20 cellular contexts compared by ENCODE assay signal in genomic region chr11:7574491-7575129, GRCh38.
DNase-seq lines count a peak whose midpoint lies in the region; ATAC-seq and TF ChIP-seq lines count a peak whose summit lies in the region.
"Had no signal": no experiment of that assay in that cellular context is flagged by ENCODE, and none has a peak within 500 bp of the region (broad histone marks: within the 10 kb centered on the region; RNA-seq: fewer than 3 reads in every experiment).

No MANE protein-coding gene starts in this region.

- peak overlapping the region; percentile 81 for H3K4me2 ChIP-seq in hepatocyte

- H3K9me3 Mint-ChIP-seq in nephron progenitor cell = no peaks in the 10 kb centered on the region
- H3K9me3 Mint-ChIP-seq: activated naive CD8-positive, alpha-beta T cell treated with anti-CD3 and anti-CD28 coated beads, Interleukin-2, amount 50 U/mL, for 24 hours; naive thymus-derived CD8-positive, alpha-beta T cell had no signal

- no peak for ATAC-seq in HG03025 (IDR thresholded peaks at IDR 0.05; ENCODE audit: low FRiP score, unreplicated experiment)
- ATAC-seq: activated naive CD8-positive, alpha-beta T cell treated with anti-CD3 and anti-CD28 coated beads, Interleukin-2, amount 50 U/mL, for 24 hours; naive thymus-derived CD8-positive, alpha-beta T cell had no signal

- DNase-seq in NCI-H226 = peak; percentile 24
- DNase-seq in hepatocyte (ENCODE audit: low spot score) = no peak
- no peak for DNase-seq in nephron progenitor cell
- no peak for DNase-seq in transverse colon
- DNase-seq in GM10266 (ENCODE audit: extremely low spot score) = no peak
- no peak for DNase-seq in OCI-M2 (lab: John Stamatoyannopoulos, UW; ENCODE audit: unreplicated experiment)
- DNase-seq: activated CD4-positive, CD25-positive, alpha-beta regulatory T cell; activated naive CD8-positive, alpha-beta T cell treated with anti-CD3 and anti-CD28 coated beads, Interleukin-2, amount 50 U/mL, for 24 hours; GDM1; hippocampal formation; MV-4-11; naive thymus-derived CD8-positive, alpha-beta T cell; NCI-H2029 treated with DMSO at 0.1 percent for 48 hours; NCI-H510A treated with DMSO at 0.1 percent for 48 hours; retina; SJCRH30; stimulated activated naive CD4-positive, alpha-beta T cell treated with Interleukin-2 at 50 U/mL for 16 hours; T-helper 2 cell had no signal

- TF ChIP-seq CTCF in hepatocyte (IDR thresholded peaks at IDR 0.05; ENCODE audit: poor library complexity) = no peak
- no peak for TF ChIP-seq CTCF in nephron progenitor cell (IDR thresholded peaks at IDR 0.05)
- no peak for TF ChIP-seq CTCF in transverse colon (IDR thresholded peaks at IDR 0.05)
- TF ChIP-seq CTCF in GM10266 (IDR thresholded peaks at IDR 0.05; ENCODE audit: control insufficient read depth, insufficient read depth, low read depth, missing control alignments) = no peak

- intact Hi-C loops in transverse colon (cut with DNase I; ENCODE audit: low total_unique reads) = no loop called here

- WGBS in hepatocyte (ENCODE audit: low lambda C conversion rate, missing lambda C conversion rate) = 44% methylated on average over 7 of the region's 7 CpGs
- 70 to 73% methylated on average over 5 to 7 of the region's 7 CpGs for WGBS in transverse colon (ENCODE audit: low coverage in 1 of 2), 2 donors

- peak overlapping the region; percentile 72 for H3K27ac Mint-ChIP-seq in nephron progenitor cell
- H3K27ac Mint-ChIP-seq: activated naive CD8-positive, alpha-beta T cell treated with anti-CD3 and anti-CD28 coated beads, Interleukin-2, amount 50 U/mL, for 24 hours; naive thymus-derived CD8-positive, alpha-beta T cell had no signal

- TF ChIP-seq EP300 in transverse colon (IDR thresholded peaks at IDR 0.05; ENCODE audit: low read depth) = no peak

- no peaks in the 10 kb centered on the region for H3K36me3 ChIP-seq in hepatocyte (replicated peaks; ENCODE audit: insufficient read depth, low read depth)
- no peaks in the 10 kb centered on the region for H3K36me3 ChIP-seq in transverse colon
- H3K36me3 ChIP-seq: cardiac muscle cell, SJCRH30 had no signal

- H3K4me1 ChIP-seq in hepatocyte (ENCODE audit: insufficient read depth) (peaks cover 80% of the 10 kb centered on the region), transverse colon (peaks cover 48 to 83% (median 72%) of the 10 kb centered on the region in 4 donors)

- H4K20me1 ChIP-seq in hepatocyte (ENCODE audit: insufficient read depth, poor library complexity, severe bottlenecking) = no peaks in the 10 kb centered on the region

- H3K9me2 ChIP-seq in hepatocyte (replicated peaks; ENCODE audit: insufficient read depth) = no peaks in the 10 kb centered on the region

- peaks cover 7% of the 10 kb centered on the region for H3K27me3 Mint-ChIP-seq in nephron progenitor cell (ENCODE audit: low read depth, poor library complexity)

- no peaks in the 10 kb centered on the region for H3K27me3 ChIP-seq in hepatocyte
- H3K27me3 ChIP-seq in transverse colon = no peaks in the 10 kb centered on the region
- H3K27me3 ChIP-seq: cardiac muscle cell, SJCRH30 had no signal

- TF ChIP-seq POLR2A in transverse colon (IDR thresholded peaks at IDR 0.05) = no peak

- H3K4me3 Mint-ChIP-seq in nephron progenitor cell = peak overlapping the region; percentile 31
- H3K4me3 Mint-ChIP-seq: activated naive CD8-positive, alpha-beta T cell treated with anti-CD3 and anti-CD28 coated beads, Interleukin-2, amount 50 U/mL, for 24 hours had no signal

- peaks cover 97% of the 10 kb centered on the region for H3K4me1 Mint-ChIP-seq in nephron progenitor cell

- peak overlapping the region; percentile 99 for H3K27ac ChIP-seq in hepatocyte
- peak overlapping the region; percentile 86 to 92 (median 88) for H3K27ac ChIP-seq in transverse colon
- H3K27ac ChIP-seq: cardiac muscle cell had no signal

- no peaks in the 10 kb centered on the region for H3K9me3 ChIP-seq in hepatocyte (ENCODE audit: low read depth)
- no peaks in the 10 kb centered on the region for H3K9me3 ChIP-seq in transverse colon
- H3K9me3 ChIP-seq: SJCRH30 had no signal

- peaks cover 25% of the 10 kb centered on the region for H3K79me2 ChIP-seq in hepatocyte

- in situ Hi-C loops in transverse colon (cut with MboI; ENCODE audit: low pct_ligation_motif_present in 1 of 4, low pct_unique_long_range_greater_than_20kb in 1 of 4, low sequenced_read_pairs in 3 of 4) = loop anchor here in 3 of 4 donors (5.0 to 25.0 kb wide), 2 partner anchors 88 to 93 kb away; partner anchors contain the start of gene CYB5R2 (in 2 of the 3)

- no peak overlapping the region for H3K4me3 ChIP-seq in hepatocyte
- peak overlapping the region in 1 of 4 donors; percentile 24 for H3K4me3 ChIP-seq in transverse colon
- H3K4me3 ChIP-seq: cardiac muscle cell, SJCRH30 had no signal

- H2AFZ ChIP-seq in hepatocyte = no peak overlapping the region

- no peaks in the 10 kb centered on the region for H3K36me3 Mint-ChIP-seq in nephron progenitor cell (ENCODE audit: low read depth)
